In genomic region chr14:21093769-21094681, GRCh38 we compare ENCODE assay signal across 9 cellular contexts. TPM values are rescaled to one million over a fixed set of nuclear protein-coding genes. Genes with fewer than 3 reads are reported as not detected.
A peak's percentile ranks its signal among the peaks of the same experiment; 100 is the strongest.
DNase-seq lines count a peak whose midpoint lies in the region; ATAC-seq and TF ChIP-seq lines count a peak whose summit lies in the region.
"Had no signal": no experiment of that assay in that cellular context is flagged by ENCODE, and none has a peak within 500 bp of the region (broad histone marks: within the 10 kb centered on the region; RNA-seq: fewer than 3 reads in every experiment).

No MANE protein-coding gene starts in this region.

- H3K23ac ChIP-seq in H9 (ENCODE audit: insufficient read length, low read depth, low read length) (no peak overlapping the region), mesenchymal stem cell (ENCODE audit: low read length in 2 of 2) (no peak overlapping the region)

- no peak overlapping the region for H4K8ac ChIP-seq in H9 (replicated peaks; ENCODE audit: insufficient read length, low read depth, low read length)
- H4K8ac ChIP-seq in mesenchymal stem cell (ENCODE audit: low read length) = no peak overlapping the region

- intact Hi-C loops in left colon (cut with DNase I, micrococcal nuclease) = loop anchor here in 1 of 2 donors (10.0 kb wide), 1 partner anchor 79 kb away; no protein-coding TSS in a partner anchor

- H3K4me3 Mint-ChIP-seq in H9 = peak overlapping the region; percentile 59 to 92
- H3K4me3 Mint-ChIP-seq: activated T-helper 17 cell treated with anti-CD3 and anti-CD28 coated beads, Interleukin-2, amount 50 U/mL, for 72 hours had no signal

- H2BK5ac ChIP-seq in H9 (ENCODE audit: insufficient read length, low read length) (no peak overlapping the region), mesenchymal stem cell (ENCODE audit: low read depth, low read length, poor library complexity, severe bottlenecking) (peak overlapping the region; percentile 74)

- no peaks in the 10 kb centered on the region; a peak in 3 of 5 replicates for H3K9me3 Mint-ChIP-seq in H9
- H3K9me3 Mint-ChIP-seq: activated T-helper 17 cell treated with anti-CD3 and anti-CD28 coated beads, Interleukin-2, amount 50 U/mL, for 72 hours had no signal

- H3K4me2 ChIP-seq in H9 (ENCODE audit: insufficient read depth, insufficient read length, low read length) (peak overlapping the region; percentile 42), mesenchymal stem cell (ENCODE audit: low read length, poor library complexity, severe bottlenecking) (peak overlapping the region; percentile 75)

- peaks cover 30 to 39% (median 38%) of the 10 kb centered on the region in 3 experiments for H3K36me3 Mint-ChIP-seq in H9 (ENCODE audit: insufficient read depth in 1 of 3, low read depth in 3 of 3)

- H3K4me1 Mint-ChIP-seq in H9 = peaks cover 57 to 58% of the 10 kb centered on the region in 2 experiments

- H3K4me1 ChIP-seq in H9 (ENCODE audit: insufficient read depth, low read length) (peaks cover 18% of the 10 kb centered on the region), mesenchymal stem cell (ENCODE audit: control insufficient read depth, insufficient read depth, low read depth, low read length) (peaks cover 25% of the 10 kb centered on the region)

- H2BK12ac ChIP-seq in H9 (ENCODE audit: insufficient read length, low read depth, low read length) (no peak overlapping the region), mesenchymal stem cell (ENCODE audit: low read length in 2 of 2) (no peak overlapping the region)

- H3K27me3 ChIP-seq in H9 (ENCODE audit: insufficient read depth, low read length) (no peaks in the 10 kb centered on the region), mesenchymal stem cell (ENCODE audit: control insufficient read depth in 1 of 2, insufficient read depth in 1 of 2, low read length in 2 of 2) (no peaks in the 10 kb centered on the region)
- H3K27me3 ChIP-seq: transverse colon had no signal

- H2BK15ac ChIP-seq in H9 (ENCODE audit: low read depth, low read length) = no peak overlapping the region
- H2BK15ac ChIP-seq in mesenchymal stem cell (ENCODE audit: low read depth, poor library complexity, severe bottlenecking) = no peak overlapping the region

- ATAC-seq in GM18861 (IDR thresholded peaks at IDR 0.05; ENCODE audit: unreplicated experiment) = no peak
- ATAC-seq in left colon = no peak
- ATAC-seq: activated T-helper 17 cell treated with anti-CD3 and anti-CD28 coated beads, Interleukin-2, amount 50 U/mL, for 72 hours had no signal

- H2AFZ ChIP-seq in H9 (ENCODE audit: low read length) (no peak overlapping the region), mesenchymal stem cell (ENCODE audit: low read depth, low read length) (no peak overlapping the region)

- DNase-seq in H9 (peak; percentile 91), SHP77 treated with DMSO at 0.1 percent for 48 hours (lab: John Stamatoyannopoulos, UW) (peak; percentile 35), mesenchymal stem cell (peak; percentile 47), COR-L47 (lab: John Stamatoyannopoulos, UW) (no peak), left colon (no peak)
- DNase-seq: NCI-H1436 treated with DMSO at 0.1 percent for 48 hours, transverse colon had no signal

- H3K4ac ChIP-seq in H9 (ENCODE audit: low read depth, low read length) (no peak overlapping the region), mesenchymal stem cell (ENCODE audit: low read depth in 1 of 2, low read length in 2 of 2) (no peak overlapping the region)

- H3T11ph ChIP-seq in H9 (ENCODE audit: low read length) = no peak overlapping the region

- H2BK120ac ChIP-seq in H9 (ENCODE audit: low read depth, low read length, poor library complexity, severe bottlenecking) (no peak overlapping the region), mesenchymal stem cell (ENCODE audit: low read depth, low read length) (no peak overlapping the region)

- H3K9ac ChIP-seq in H9 (ENCODE audit: extremely low read depth, insufficient read length, low read length) (no peak overlapping the region), mesenchymal stem cell (ENCODE audit: low read length) (no peak overlapping the region)

- peaks cover 29 to 41% of the 10 kb centered on the region in 2 experiments for H3K36me3 ChIP-seq in mesenchymal stem cell (ENCODE audit: control insufficient read depth in 1 of 2, insufficient read depth in 2 of 2, low read depth in 1 of 2, low read length in 2 of 2)

- H4K5ac ChIP-seq in H9 (ENCODE audit: insufficient read length, low read depth, low read length) = no peak overlapping the region

- H3K27me3 Mint-ChIP-seq in H9 (ENCODE audit: low read depth) = peaks cover 2% of the 10 kb centered on the region
- H3K27me3 Mint-ChIP-seq: activated T-helper 17 cell treated with anti-CD3 and anti-CD28 coated beads, Interleukin-2, amount 50 U/mL, for 72 hours had no signal

- no peak overlapping the region for H4K91ac ChIP-seq in H9 (ENCODE audit: insufficient read length, low read depth, low read length)
- no peak overlapping the region for H4K91ac ChIP-seq in mesenchymal stem cell (ENCODE audit: low read length)

- H3K56ac ChIP-seq in H9 (ENCODE audit: insufficient read length, low read depth, low read length) = no peak overlapping the region

- H3K79me1 ChIP-seq in H9 (ENCODE audit: insufficient read depth, low read depth, low read length, poor library complexity, severe bottlenecking) (peaks cover 4% of the 10 kb centered on the region), mesenchymal stem cell (replicated peaks; ENCODE audit: low read length, poor library complexity, severe bottlenecking) (peaks cover 16% of the 10 kb centered on the region)

- H3K27ac Mint-ChIP-seq in H9 = peak overlapping the region; percentile 93 to 98 (median 96)
- H3K27ac Mint-ChIP-seq: activated T-helper 17 cell treated with anti-CD3 and anti-CD28 coated beads, Interleukin-2, amount 50 U/mL, for 72 hours had no signal

- H3K27ac ChIP-seq in H9 (ENCODE audit: insufficient read length, low read depth, low read length) = no peak overlapping the region
- H3K27ac ChIP-seq in mesenchymal stem cell (ENCODE audit: low read length, poor library complexity, severe bottlenecking) = peak overlapping the region; percentile 98

- H3K23me2 ChIP-seq in H9 (ENCODE audit: insufficient read length, low read depth, low read length, poor library complexity, severe bottlenecking) = peaks cover 12% of the 10 kb centered on the region

- H3K9me3 ChIP-seq in H9 (ENCODE audit: control insufficient read depth, low read depth, low read length) (no peaks in the 10 kb centered on the region), mesenchymal stem cell (ENCODE audit: control insufficient read depth, low read length) (no peaks in the 10 kb centered on the region)
- H3K9me3 ChIP-seq: transverse colon had no signal

- no CpG with 5 or more reads among the region's 7 CpGs for WGBS in H9 (ENCODE audit: extremely low coverage, insufficient read length, low lambda C conversion rate)
- WGBS in mesenchymal stem cell = 17% methylated on average over 7 of the region's 7 CpGs

- H3K79me2 ChIP-seq in H9 (ENCODE audit: insufficient read depth, low read length) = peaks cover 12% of the 10 kb centered on the region; the same call in 1 of the 2 replicates

- no peak overlapping the region for H3K18ac ChIP-seq in H9 (ENCODE audit: insufficient read length, low read depth, low read length)
- peak overlapping the region in 1 of 2 experiments; percentile 21 for H3K18ac ChIP-seq in mesenchymal stem cell (ENCODE audit: low read depth in 1 of 2, low read length in 2 of 2)

- no peaks in the 10 kb centered on the region for H4K20me1 ChIP-seq in H9 (ENCODE audit: control insufficient read depth, insufficient read depth, insufficient read length)

- no peak overlapping the region for H3K4me3 ChIP-seq in mesenchymal stem cell (ENCODE audit: insufficient read depth in 1 of 2, low read depth in 1 of 2, low read length in 2 of 2)
- H3K4me3 ChIP-seq: transverse colon had no signal

- H3K14ac ChIP-seq in H9 (ENCODE audit: insufficient read depth, low read length) = no peak overlapping the region
- no peak overlapping the region for H3K14ac ChIP-seq in mesenchymal stem cell (ENCODE audit: low read length in 2 of 2)

- no peak overlapping the region for H2AK5ac ChIP-seq in H9 (ENCODE audit: insufficient read length, low read length)
- H2AK5ac ChIP-seq in mesenchymal stem cell (ENCODE audit: low read length, severe bottlenecking) = peak overlapping the region; percentile 78

- peak; percentile 69 for TF ChIP-seq CTCF in H9 (conservative IDR thresholded peaks at IDR 0.05)

- no peak overlapping the region for H2BK20ac ChIP-seq in H9 (ENCODE audit: low read depth, low read length, poor library complexity, severe bottlenecking)

RNA-seq across cellular contexts. Expression of gene ZNF219, which starts 4.4 kb away (rescaled TPM):
- total RNA-seq in H9 (2021) = 84.5 and 87.6 TPM in 2 replicates
- polyA plus RNA-seq in mesenchymal stem cell (2013, experiment 1 of 2) = 13.0 TPM
- polyA plus RNA-seq in mesenchymal stem cell (2013, experiment 2 of 2) = 11.8 TPM
- total RNA-seq in left colon = 10 to 100 TPM; 51.1 to 53.7 TPM

RNA-seq across cellular contexts. Expression of gene TMEM253, which starts 6.8 kb away (rescaled TPM):
- 1.9 and 2.2 TPM in 2 replicates for total RNA-seq in H9 (2021)
- polyA plus RNA-seq in mesenchymal stem cell (2013, experiment 1 of 2) = 0.46 TPM
- polyA plus RNA-seq in mesenchymal stem cell (2013, experiment 2 of 2) = 0.40 TPM
- total RNA-seq in left colon = 10 to 100 TPM; 37.5 to 46.8 TPM
- total RNA-seq: activated T-helper 17 cell treated with anti-CD3 and anti-CD28 coated beads, Interleukin-2, amount 50 U/mL, for 72 hours had no signal

RNA-seq across cellular contexts. Expression of gene ARHGEF40, which starts 23.9 kb away (rescaled TPM):
- total RNA-seq in H9 (2021) (71.1 and 71.4 TPM in 2 replicates), left colon (10 to 100 TPM; 37.2 to 40.8 TPM)
- 30.1 TPM for polyA plus RNA-seq in mesenchymal stem cell (2013, experiment 1 of 2)
- polyA plus RNA-seq in mesenchymal stem cell (2013, experiment 2 of 2) = 27.5 TPM

RNA-seq across cellular contexts. Expression of gene RNASE8, which starts 36.4 kb away (rescaled TPM):
- not detected in 2 replicates for total RNA-seq in H9 (2021)
- not detected for polyA plus RNA-seq in mesenchymal stem cell (2013, experiment 1 of 2)
- not detected for polyA plus RNA-seq in mesenchymal stem cell (2013, experiment 2 of 2)
- total RNA-seq in left colon = not detected
- total RNA-seq: activated T-helper 17 cell treated with anti-CD3 and anti-CD28 coated beads, Interleukin-2, amount 50 U/mL, for 72 hours; transverse colon had no signal

RNA-seq across cellular contexts. Expression of gene RNASE7, which starts 51.9 kb away (rescaled TPM):
- total RNA-seq in H9 (2021) (not detected in 2 replicates), left colon (under 1 TPM in 1 of 2 donors, not detected in 1; 0.31 TPM)
- not detected for polyA plus RNA-seq in mesenchymal stem cell (2013, experiment 1 of 2)
- polyA plus RNA-seq in mesenchymal stem cell (2013, experiment 2 of 2) = not detected
- total RNA-seq: activated T-helper 17 cell treated with anti-CD3 and anti-CD28 coated beads, Interleukin-2, amount 50 U/mL, for 72 hours had no signal

Comparison
In these comparisons a context has a peak if more than half of its experiments do, and no peak if none do; other contexts are left out.
1. DNase-seq: peak in H9 (single experiment), SHP77 treated with DMSO at 0.1 percent for 48 hours (single experiment) and mesenchymal stem cell (single experiment); none in COR-L47 (single experiment) and left colon (0 of 2).
2. RNA of gene TMEM253, which starts 6.8 kb away (total RNA-seq): 37.5 to 46.8 TPM in left colon; 1.9 to 2.2 TPM in H9; every median in the first group is over 10 times any median in the second.